ENCODE assay signal across 15 cellular contexts in genomic region chr12:49451468-49452259, GRCh38.
DNase-seq lines count a peak whose midpoint lies in the region; ATAC-seq and TF ChIP-seq lines count a peak whose summit lies in the region.
"Had no signal": no experiment of that assay in that cellular context is flagged by ENCODE, and none has a peak within 500 bp of the region (broad histone marks: within the 10 kb centered on the region; RNA-seq: fewer than 3 reads in every experiment).

No MANE protein-coding gene starts in this region.

- no peak overlapping the region for H3K27ac ChIP-seq in naive thymus-derived CD4-positive, alpha-beta T cell (ENCODE audit: low read depth, low read length)
- H3K27ac ChIP-seq in psoas muscle = no peak overlapping the region
- H3K27ac ChIP-seq: BLaER1, VCaP had no signal

- H3K27me3 Mint-ChIP-seq in naive thymus-derived CD4-positive, alpha-beta T cell = no peaks in the 10 kb centered on the region

- peak overlapping the region in 1 of 10 donors; percentile 45 for H3K4me3 Mint-ChIP-seq in naive thymus-derived CD4-positive, alpha-beta T cell

- H3K27ac Mint-ChIP-seq in naive thymus-derived CD4-positive, alpha-beta T cell = peak overlapping the region in 3 of 9 donors; percentile 46 to 81 (median 62)

- peaks cover 0 to 2% (median 0%) of the 10 kb centered on the region in 11 donors for H3K9me3 Mint-ChIP-seq in naive thymus-derived CD4-positive, alpha-beta T cell

- no peaks in the 10 kb centered on the region for H3K4me1 ChIP-seq in naive thymus-derived CD4-positive, alpha-beta T cell (ENCODE audit: control insufficient read depth in 2 of 2, insufficient read depth in 2 of 2, low read length in 2 of 2)
- H3K4me1 ChIP-seq in psoas muscle = no peaks in the 10 kb centered on the region
- H3K4me1 ChIP-seq: BLaER1 had no signal

- no peaks in the 10 kb centered on the region for H3K27me3 ChIP-seq in naive thymus-derived CD4-positive, alpha-beta T cell (ENCODE audit: control insufficient read depth in 2 of 2, insufficient read depth in 2 of 2, low read length in 2 of 2)
- no peaks in the 10 kb centered on the region for H3K27me3 ChIP-seq in psoas muscle (ENCODE audit: insufficient read depth in 3 of 3, low read length in 2 of 3)
- H3K27me3 ChIP-seq: BLaER1 had no signal

- peak; percentile 65 for DNase-seq in GM10266 (ENCODE audit: extremely low spot score)
- no peak for DNase-seq in naive thymus-derived CD4-positive, alpha-beta T cell
- DNase-seq in stimulated activated CD4-positive, alpha-beta T cell treated with anti-CD3 and anti-CD28 coated beads, Interleukin-4, amount 100 ng/mL, for 1 hour = no peak
- DNase-seq in psoas muscle = no peak
- DNase-seq: amygdala; effector CD4-positive, alpha-beta T cell; GDM1; H7; mesendoderm had no signal

- H3K9me3 ChIP-seq in naive thymus-derived CD4-positive, alpha-beta T cell (ENCODE audit: control insufficient read depth in 2 of 3, low read length in 3 of 3) = no peaks in the 10 kb centered on the region
- H3K9me3 ChIP-seq in psoas muscle = peaks cover under 1% of the 10 kb centered on the region

- CTCF ChIA-PET in naive thymus-derived CD4-positive, alpha-beta T cell (lab: Charles Lee) = no interaction called here

- ATAC-seq in GM18861 (IDR thresholded peaks at IDR 0.05; ENCODE audit: unreplicated experiment) (peak; percentile 84), HG02623 (IDR thresholded peaks at IDR 0.05; ENCODE audit: unreplicated experiment) (peak; percentile 73), HG03575 (IDR thresholded peaks at IDR 0.05; ENCODE audit: extremely low read depth, insufficient number of reproducible peaks, low FRiP score, unreplicated experiment) (peak; percentile 68), GM19351 (IDR thresholded peaks at IDR 0.05; ENCODE audit: unreplicated experiment) (no peak), psoas muscle (no peak)
- no peak for ATAC-seq in naive thymus-derived CD4-positive, alpha-beta T cell

- TF ChIP-seq CTCF in GM10266 (IDR thresholded peaks at IDR 0.05; ENCODE audit: control insufficient read depth, insufficient read depth, low read depth, missing control alignments) = no peak
- no peak for TF ChIP-seq CTCF in psoas muscle (IDR thresholded peaks at IDR 0.05)

- POLR2A ChIA-PET in naive thymus-derived CD4-positive, alpha-beta T cell (lab: Charles Lee) = interaction anchor here (0.6 kb wide), 1 partner anchor 9 kb away, joined by 4 read pairs; no protein-coding TSS in a partner anchor

- no peak overlapping the region for H3K4me3 ChIP-seq in naive thymus-derived CD4-positive, alpha-beta T cell (ENCODE audit: low read length)
- no peak overlapping the region for H3K4me3 ChIP-seq in psoas muscle
- H3K4me3 ChIP-seq: BLaER1 had no signal

- 84 to 96% (median 93%) methylated on average over 3 of the region's 3 CpGs for WGBS in psoas muscle, 3 donors

- no peaks in the 10 kb centered on the region for H3K36me3 ChIP-seq in naive thymus-derived CD4-positive, alpha-beta T cell (ENCODE audit: control insufficient read depth in 2 of 3, insufficient read depth in 3 of 3, low read length in 3 of 3)
- no peaks in the 10 kb centered on the region for H3K36me3 ChIP-seq in psoas muscle (ENCODE audit: insufficient read depth in 1 of 2, low read depth in 1 of 2)

- peaks cover 0 to 16% (median 8%) of the 10 kb centered on the region in 5 donors for H3K36me3 Mint-ChIP-seq in naive thymus-derived CD4-positive, alpha-beta T cell

- intact Hi-C loops in naive thymus-derived CD4-positive, alpha-beta T cell (cut with micrococcal nuclease) = no loop called here
- intact Hi-C loops in psoas muscle (cut with DNase I) = no loop called here

- H3K4me1 Mint-ChIP-seq in naive thymus-derived CD4-positive, alpha-beta T cell = peaks cover 0 to 14% (median 6%) of the 10 kb centered on the region in 7 donors

Comparison
In these comparisons a context has a peak if more than half of its experiments do, and no peak if none do; other contexts are left out.
1. ATAC-seq: peak in GM18861 (single experiment), HG02623 (single experiment) and HG03575 (single experiment); none in naive thymus-derived CD4-positive, alpha-beta T cell (single experiment), GM19351 (single experiment) and psoas muscle (0 of 4).